ENCODE assay signal across 1 cellular context in genomic region chr5:72041643-72042042, GRCh38.
TF ChIP-seq lines count a peak whose summit lies in the region.

No MANE protein-coding gene starts in this region.

TF ChIP-seq in HepG2, 621 proteins besides CTCF, POLR2A, EP300 and RAD21 (continued from another document):
- TF ChIP-seq, protein P1, sequence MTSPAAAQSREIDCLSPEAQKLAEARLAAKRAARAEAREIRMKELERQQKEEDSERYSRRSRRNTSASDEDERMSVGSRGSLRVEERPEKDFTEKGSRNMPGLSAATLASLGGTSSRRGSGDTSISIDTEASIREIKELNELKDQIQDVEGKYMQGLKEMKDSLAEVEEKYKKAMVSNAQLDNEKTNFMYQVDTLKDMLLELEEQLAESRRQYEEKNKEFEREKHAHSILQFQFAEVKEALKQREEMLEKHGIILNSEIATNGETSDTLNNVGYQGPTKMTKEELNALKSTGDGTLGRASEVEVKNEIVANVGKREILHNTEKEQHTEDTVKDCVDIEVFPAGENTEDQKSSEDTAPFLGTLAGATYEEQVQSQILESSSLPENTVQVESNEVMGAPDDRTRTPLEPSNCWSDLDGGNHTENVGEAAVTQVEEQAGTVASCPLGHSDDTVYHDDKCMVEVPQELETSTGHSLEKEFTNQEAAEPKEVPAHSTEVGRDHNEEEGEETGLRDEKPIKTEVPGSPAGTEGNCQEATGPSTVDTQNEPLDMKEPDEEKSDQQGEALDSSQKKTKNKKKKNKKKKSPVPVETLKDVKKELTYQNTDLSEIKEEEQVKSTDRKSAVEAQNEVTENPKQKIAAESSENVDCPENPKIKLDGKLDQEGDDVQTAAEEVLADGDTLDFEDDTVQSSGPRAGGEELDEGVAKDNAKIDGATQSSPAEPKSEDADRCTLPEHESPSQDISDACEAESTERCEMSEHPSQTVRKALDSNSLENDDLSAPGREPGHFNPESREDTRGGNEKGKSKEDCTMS (CRISPR knock-in tag; conservative IDR thresholded peaks at IDR 0.05): no peak
- TF ChIP-seq MLX (CRISPR knock-in tag; IDR thresholded peaks at IDR 0.05) (no peak), HNF4A (CRISPR knock-in tag; IDR thresholded peaks at IDR 0.05) (no peak), ZNF224 (CRISPR knock-in tag; IDR thresholded peaks at IDR 0.05) (no peak), ZFP90 (CRISPR knock-in tag; IDR thresholded peaks at IDR 0.05; ENCODE audit: borderline replicate concordance) (no peak), ZNF572 (CRISPR knock-in tag; IDR thresholded peaks at IDR 0.05) (no peak)
- TF ChIP-seq, protein P2, sequence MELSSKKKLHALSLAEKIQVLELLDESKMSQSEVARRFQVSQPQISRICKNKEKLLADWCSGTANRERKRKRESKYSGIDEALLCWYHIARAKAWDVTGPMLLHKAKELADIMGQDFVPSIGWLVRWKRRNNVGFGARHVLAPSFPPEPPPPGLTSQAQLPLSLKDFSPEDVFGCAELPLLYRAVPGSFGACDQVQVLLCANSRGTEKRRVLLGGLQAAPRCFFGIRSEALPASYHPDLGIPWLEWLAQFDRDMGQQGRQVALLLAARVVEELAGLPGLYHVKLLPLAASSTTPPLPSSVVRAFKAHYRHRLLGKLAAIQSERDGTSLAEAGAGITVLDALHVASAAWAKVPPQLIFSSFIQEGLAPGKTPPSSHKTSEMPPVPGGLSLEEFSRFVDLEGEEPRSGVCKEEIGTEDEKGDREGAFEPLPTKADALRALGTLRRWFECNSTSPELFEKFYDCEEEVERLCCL (CRISPR knock-in tag; IDR thresholded peaks at IDR 0.05; ENCODE audit: borderline replicate concordance): no peak
